Comparison of ENCODE assay signal across 25 cellular contexts in genomic region chr3:30076899-30077298, GRCh38.
DNase-seq lines count a peak whose midpoint lies in the region; ATAC-seq, FAIRE-seq and TF ChIP-seq lines count a peak whose summit lies in the region.
"Had no signal": no experiment of that assay in that cellular context is flagged by ENCODE, and none has a peak within 500 bp of the region (broad histone marks: within the 10 kb centered on the region; RNA-seq: fewer than 3 reads in every experiment).

No MANE protein-coding gene starts in this region.

- no peak for FAIRE-seq in K562 (lab: Jason Lieb, UNC)
- FAIRE-seq: A204.1, GM12878, GM12892, GM18507 had no signal

- POLR2A ChIA-PET in SK-N-SH (lab: Yijun Ruan, JAX) (no interaction called here), K562 (lab: Yijun Ruan, JAX) (no interaction called here)

- no peak for TF ChIP-seq CTCF in SK-N-SH (IDR thresholded peaks at IDR 0.05)
- TF ChIP-seq CTCF in K562 (IDR thresholded peaks at IDR 0.05 in 2 of 3, conservative IDR thresholded peaks at IDR 0.05 in 1 of 3; ENCODE audit: insufficient read depth in 2 of 3, low read depth in 1 of 3, low read length in 3 of 3) = no peak

- H3K79me2 ChIP-seq in SK-N-SH (ENCODE audit: insufficient read depth) = no peaks in the 10 kb centered on the region
- no peaks in the 10 kb centered on the region for H3K79me2 ChIP-seq in K562 (ENCODE audit: control insufficient read depth, insufficient read depth, low read length)

- H3K4me1 ChIP-seq in SK-N-SH (ENCODE audit: control insufficient read depth in 1 of 2, insufficient read depth in 2 of 2, low read depth in 1 of 2, low read length in 1 of 2) = peaks cover 0 to 2% of the 10 kb centered on the region in 2 experiments; a peak in 2 of 4 replicates
- H3K4me1 ChIP-seq in K562 (replicated peaks in 1 of 2; ENCODE audit: control insufficient read depth in 2 of 2, insufficient read depth in 2 of 2, low read length in 2 of 2) = no peaks in the 10 kb centered on the region
- H3K4me1 ChIP-seq: BE2C, BLaER1 had no signal

- H3K9me2 ChIP-seq in SK-N-SH = no peaks in the 10 kb centered on the region; the same call in 1 of the 2 replicates

- no peaks in the 10 kb centered on the region for H3K27me3 ChIP-seq in SK-N-SH (ENCODE audit: insufficient read depth)
- no peaks in the 10 kb centered on the region for H3K27me3 ChIP-seq in K562 (ENCODE audit: control insufficient read depth in 2 of 2, insufficient read depth in 2 of 2, low read length in 2 of 2)
- H3K27me3 ChIP-seq: BE2C, BLaER1 had no signal

- H3F3A ChIP-seq in SK-N-SH (replicated peaks; ENCODE audit: insufficient read depth) = no peaks in the 10 kb centered on the region

- intact Hi-C loops in K562 (cut with micrococcal nuclease) = no loop called here

- H2AFZ ChIP-seq in SK-N-SH (ENCODE audit: low read depth) = no peak overlapping the region
- no peak overlapping the region for H2AFZ ChIP-seq in K562 (ENCODE audit: low read depth, low read length)

- in situ Hi-C loops in K562 (cut with MboI) = no loop called here

- H3K9ac ChIP-seq in SK-N-SH (no peak overlapping the region), K562 (ENCODE audit: insufficient read depth in 1 of 2, low read depth in 2 of 2, low read length in 2 of 2) (no peak overlapping the region)
- H3K9ac ChIP-seq: BLaER1 had no signal

- H4K20me1 ChIP-seq in SK-N-SH (ENCODE audit: insufficient read depth) (no peaks in the 10 kb centered on the region), K562 (replicated peaks; ENCODE audit: control insufficient read depth, insufficient read depth, low read length) (no peaks in the 10 kb centered on the region)
- H4K20me1 ChIP-seq: BLaER1 had no signal

- CTCF ChIA-PET in SK-N-SH (lab: Yijun Ruan, JAX) (interaction anchor here (0.7 to 1.7 kb wide), 3 partner anchors 34 to 122 kb away, joined by 3 to 8 read pairs (median 7); no protein-coding TSS in a partner anchor), K562 (lab: Yijun Ruan, JAX; ENCODE audit: low intra/inter-chr PET ratio) (no interaction called here)

- DNase-seq in SK-N-SH (no peak), K562 (ENCODE audit: extremely low read depth in 1 of 4, low spot score in 3 of 4) (no peak), activated gamma-delta T cell (lab: John Stamatoyannopoulos, UW) (no peak)
- DNase-seq in effector CD4-positive, alpha-beta T cell = no peak
- DNase-seq: 8988T; ACHN; BE2C; C1 segment of cervical spinal cord; CD4-positive, alpha-beta memory T cell; CD4-positive, CD25-positive, alpha-beta regulatory T cell; CD8-positive, alpha-beta memory T cell; DMS 273 treated with DMSO at 0.1 percent for 48 hours; DMS153; DMS53; DMS79; DND-41; EL; GDM1 had no signal

- TF ChIP-seq EP300 in SK-N-SH (IDR thresholded peaks at IDR 0.05; ENCODE audit: borderline replicate concordance in 1 of 2, low read depth in 1 of 2, low read length in 1 of 2) = no peak
- no peak for TF ChIP-seq EP300 in Ishikawa (IDR thresholded peaks at IDR 0.05; ENCODE audit: borderline replicate concordance)
- no peak for TF ChIP-seq EP300 in K562 (IDR thresholded peaks at IDR 0.05; ENCODE audit: low read length)

- H3K27ac ChIP-seq in SK-N-SH (ENCODE audit: low read depth in 2 of 2, low read length in 1 of 2) (no peak overlapping the region), K562 (ENCODE audit: extremely low read depth, low read depth, low read length) (no peak overlapping the region)
- H3K27ac ChIP-seq: BLaER1 had no signal

- TF ChIP-seq POLR2A in K562 (conservative IDR thresholded peaks at IDR 0.05) = no peak

- no peak overlapping the region for H3K4me2 ChIP-seq in SK-N-SH
- no peak overlapping the region for H3K4me2 ChIP-seq in K562 (ENCODE audit: insufficient read depth, low read length)
- H3K4me2 ChIP-seq: BLaER1 had no signal

- BruUV-seq in K562 (replicated peaks; lab: Mats Ljungman, UMichigan) = no TSS peak

- H3K4me3 ChIP-seq in SK-N-SH (ENCODE audit: low read depth in 2 of 2, low read length in 1 of 2) (no peak overlapping the region), K562 (no peak overlapping the region)
- H3K4me3 ChIP-seq: BLaER1, GM12878 had no signal

- ATAC-seq in SK-N-SH treated with all-trans-retinoic acid at 6 μM for 48 hours (no peak), K562 (no peak)
- ATAC-seq: GM12878 had no signal

- H3K36me3 ChIP-seq in SK-N-SH (replicated peaks in 1 of 2; ENCODE audit: control insufficient read depth in 1 of 2, insufficient read depth in 2 of 2, low read length in 1 of 2) (no peaks in the 10 kb centered on the region), K562 (ENCODE audit: control insufficient read depth, insufficient read depth, low read length) (no peaks in the 10 kb centered on the region)
- H3K36me3 ChIP-seq: BE2C, BLaER1 had no signal

- H3K9me1 ChIP-seq in K562 (ENCODE audit: control insufficient read depth, insufficient read depth, low read length) = no peaks in the 10 kb centered on the region

- H3K9me3 ChIP-seq in SK-N-SH (no peaks in the 10 kb centered on the region), K562 (replicated peaks; ENCODE audit: control insufficient read depth, insufficient read depth, low read depth, low read length) (no peaks in the 10 kb centered on the region; the same call in 1 of the 2 replicates)
- H3K9me3 ChIP-seq: BE2C, BLaER1 had no signal

- no peak for TF ChIP-seq RAD21 in SK-N-SH (IDR thresholded peaks at IDR 0.05; ENCODE audit: low read length)
- TF ChIP-seq RAD21 in Ishikawa (IDR thresholded peaks at IDR 0.05; ENCODE audit: low read depth) = no peak
- TF ChIP-seq RAD21 in K562 (CRISPR knock-in tag; conservative IDR thresholded peaks at IDR 0.05 in 1 of 2, IDR thresholded peaks at IDR 0.05 in 1 of 2) = no peak

TF ChIP-seq in SK-N-SH treated with all-trans-retinoic acid at 6 μM for 48 hours, 23 proteins besides CTCF, POLR2A, EP300 and RAD21 (continues in another document):
- no peak for TF ChIP-seq SNAI2 (CRISPR knock-in tag; IDR thresholded peaks at IDR 0.05)
- TF ChIP-seq ISL1 (CRISPR knock-in tag; IDR thresholded peaks at IDR 0.05) = peak; percentile 45
- no peak for TF ChIP-seq TCF4 (CRISPR knock-in tag; IDR thresholded peaks at IDR 0.05; ENCODE audit: borderline replicate concordance)

TF ChIP-seq in SK-N-SH, 30 proteins besides CTCF, POLR2A, EP300 and RAD21 (continues in another document):
- TF ChIP-seq YY1 (IDR thresholded peaks at IDR 0.05; ENCODE audit: low read depth) (no peak), GATA2 (CRISPR knock-in tag; IDR thresholded peaks at IDR 0.05) (no peak), NFIC (IDR thresholded peaks at IDR 0.05; ENCODE audit: borderline replicate concordance) (no peak), NRF1 (IDR thresholded peaks at IDR 0.05; ENCODE audit: low read depth, low read length) (no peak), PBX3 (IDR thresholded peaks at IDR 0.05) (no peak), CHD2 (IDR thresholded peaks at IDR 0.05; ENCODE audit: low read length, partially characterized antibody) (no peak), JUND (IDR thresholded peaks at IDR 0.05) (no peak)

TF ChIP-seq in Ishikawa, 13 proteins besides CTCF, POLR2A, EP300 and RAD21:
- TF ChIP-seq FOXM1 (IDR thresholded peaks at IDR 0.05; ENCODE audit: borderline replicate concordance, low read depth) (no peak), NFIC (IDR thresholded peaks at IDR 0.05) (0 out of 2 replicates have a peak, but pooled peaks have one; percentile 35)

TF ChIP-seq in K562, 482 proteins besides CTCF, POLR2A, EP300 and RAD21:
- TF ChIP-seq NFIX (CRISPR knock-in tag; IDR thresholded peaks at IDR 0.05; ENCODE audit: low read depth) (peak; percentile 65; the same call in 1 of the 2 replicates), ETV6 (IDR thresholded peaks at IDR 0.05; ENCODE audit: borderline replicate concordance in 1 of 2, low read depth in 2 of 2, low read length in 1 of 2) (no peak), ETV6 (CRISPR knock-in tag; IDR thresholded peaks at IDR 0.05; ENCODE audit: borderline replicate concordance) (no peak), NFIC (IDR thresholded peaks at IDR 0.05) (peak; percentile 74)
TF ChIP-seq in K562: peak in this region for 2.
